Comparison of ENCODE assay signal across 6 cellular contexts in genomic region chr21:29885491-29885890, GRCh38. TPM values are rescaled to one million over a fixed set of nuclear protein-coding genes. Genes with fewer than 3 reads are reported as not detected.
"Had no signal": no experiment of that assay in that cellular context is flagged by ENCODE, and none has a peak within 500 bp of the region (broad histone marks: within the 10 kb centered on the region; RNA-seq: fewer than 3 reads in every experiment).

No MANE protein-coding gene starts in this region.

- DNase-seq: IMR-90, KBM-7 had no signal

- ATAC-seq: HepG2, K562 had no signal

- H3K4me3 ChIP-seq: K562 had no signal

- H3K27ac ChIP-seq: HL-60 had no signal

RNA-seq across cellular contexts. Expression of gene GRIK1, which starts 54.3 kb away (rescaled TPM):
- polyA plus RNA-seq: HepG2, IgD-negative memory B cell, IMR-90 had no signal
